In genomic region chr6:76984572-76984971, GRCh38 we compare ENCODE assay signal across 25 cellular contexts.
"Had no signal": no experiment of that assay in that cellular context is flagged by ENCODE, and none has a peak within 500 bp of the region (broad histone marks: within the 10 kb centered on the region; RNA-seq: fewer than 3 reads in every experiment).

No MANE protein-coding gene starts in this region.

- DNase-seq: activated CD4-positive, alpha-beta T cell treated with anti-CD3 and anti-CD28 coated beads, Interleukin-2, amount 50 U/mL, for 4 hours; activated CD8-positive, alpha-beta memory T cell treated with anti-CD3 and anti-CD28 coated beads, Interleukin-2, amount 50 U/mL, for 48 hours; activated naive CD4-positive, alpha-beta T cell treated with Interleukin-2 at 50 U/mL for 16 hours; activated naive CD8-positive, alpha-beta T cell treated with anti-CD3 and anti-CD28 coated beads for 36 hours; activated T-cell treated with anti-CD3 and anti-CD28 coated beads, Interleukin-2, amount 50 U/mL, for 4 hours; colonic mucosa; erythroblast; heart left ventricle; islet precursor cell; left cardiac atrium; mucosa of descending colon; nephron progenitor cell; pancreas; psoas muscle; stimulated activated CD4-positive, alpha-beta T cell treated with anti-CD3 and anti-CD28 coated beads, Interleukin-4, amount 100 ng/mL, for 24 hours; stimulated activated naive CD4-positive, alpha-beta T cell treated with Interleukin-2 at 50 U/mL for 16 hours; T1000; upper lobe of left lung had no signal

- H3K9me3 Mint-ChIP-seq: nephron progenitor cell had no signal

- H3K4me3 Mint-ChIP-seq: activated naive CD8-positive, alpha-beta T cell treated with anti-CD3 and anti-CD28 coated beads for 36 hours; activated T-cell treated with anti-CD3 and anti-CD28 coated beads, Interleukin-2, amount 50 U/mL, for 4 hours; memory B cell; nephron progenitor cell; T-helper 1 cell treated with Interleukin-12 subunit alpha and Interleukin-12 subunit beta and Interleukin-4 antibody, amounts not matched to agents 30 μg/mL and 1 μg/mL, for 36 hours; WTC11 had no signal

- H3K4me3 ChIP-seq: colonic mucosa, gastroesophageal sphincter, heart left ventricle, mucosa of descending colon, pancreas, psoas muscle, right atrium auricular region, upper lobe of left lung had no signal

- H3K4me1 ChIP-seq: colonic mucosa, gastroesophageal sphincter, heart left ventricle, pancreas, psoas muscle, right atrium auricular region, upper lobe of left lung had no signal

- FAIRE-seq: astrocyte, pancreas had no signal

- H3K36me3 Mint-ChIP-seq: activated naive CD8-positive, alpha-beta T cell treated with anti-CD3 and anti-CD28 coated beads for 36 hours; memory B cell had no signal

- ATAC-seq: activated T-cell treated with anti-CD3 and anti-CD28 coated beads, Interleukin-2, amount 50 U/mL, for 4 hours; gastroesophageal sphincter; heart left ventricle; left cardiac atrium; mucosa of descending colon; pancreas; psoas muscle; WTC11 had no signal

- H3K36me3 ChIP-seq: colonic mucosa, gastroesophageal sphincter, heart left ventricle, pancreas, right atrium auricular region, upper lobe of left lung had no signal

- H3K27me3 ChIP-seq: colonic mucosa, gastroesophageal sphincter, heart left ventricle, pancreas, right atrium auricular region, upper lobe of left lung had no signal

- H3K27ac Mint-ChIP-seq: activated naive CD8-positive, alpha-beta T cell treated with anti-CD3 and anti-CD28 coated beads for 36 hours; activated T-helper 2 cell treated with anti-CD3 and anti-CD28 coated beads, Interferon-gamma antibody, Interleukin-2, Interleukin-4, amounts not matched to agents 10 μg/mL and 5 μg/mL and 100 μg/mL, durations not matched to agents 14 hours and 24 hours and 36 hours; memory B cell; nephron progenitor cell; T-helper 1 cell treated with Interleukin-12 subunit alpha and Interleukin-12 subunit beta and Interleukin-4 antibody, amounts not matched to agents 30 μg/mL and 1 μg/mL, for 36 hours; WTC11 had no signal

- H3K27ac ChIP-seq: colonic mucosa, gastroesophageal sphincter, heart left ventricle, pancreas, psoas muscle, right atrium auricular region, upper lobe of left lung had no signal

- H3K4me1 Mint-ChIP-seq: activated naive CD8-positive, alpha-beta T cell treated with anti-CD3 and anti-CD28 coated beads for 36 hours; memory B cell; nephron progenitor cell; WTC11 had no signal

- H3K9me3 ChIP-seq: colonic mucosa, gastroesophageal sphincter, pancreas, psoas muscle had no signal

- H3K27me3 Mint-ChIP-seq: activated naive CD8-positive, alpha-beta T cell treated with anti-CD3 and anti-CD28 coated beads for 36 hours; memory B cell had no signal
